13 cellular contexts compared by ENCODE assay signal in genomic region chr2:127641846-127642510, GRCh38. TPM values are rescaled to one million over a fixed set of nuclear protein-coding genes. Genes with fewer than 3 reads are reported as not detected.
DNase-seq lines count a peak whose midpoint lies in the region; ATAC-seq, FAIRE-seq and TF ChIP-seq lines count a peak whose summit lies in the region.
"Had no signal": no experiment of that assay in that cellular context is flagged by ENCODE, and none has a peak within 500 bp of the region (broad histone marks: within the 10 kb centered on the region; RNA-seq: fewer than 3 reads in every experiment).

No MANE protein-coding gene starts in this region.

- H3K4me1 ChIP-seq in K562 (replicated peaks in 1 of 2; ENCODE audit: control insufficient read depth in 2 of 2, insufficient read depth in 2 of 2, low read length in 2 of 2): peaks cover 13 to 67% of the 10 kb centered on the region in 2 experiments
- no peaks in the 10 kb centered on the region for H3K4me1 ChIP-seq in HAP-1

- H3K9me3 ChIP-seq in K562 (replicated peaks; ENCODE audit: control insufficient read depth, insufficient read depth, low read depth, low read length): no peaks in the 10 kb centered on the region
- H3K9me3 ChIP-seq in HAP-1: no peaks in the 10 kb centered on the region

- TF ChIP-seq RAD21 in K562 (CRISPR knock-in tag; conservative IDR thresholded peaks at IDR 0.05 in 1 of 2, IDR thresholded peaks at IDR 0.05 in 1 of 2): no peak

- in situ Hi-C loops in K562 (cut with MboI) (no loop called here), HAP-1 (cut with MboI; ENCODE audit: low sequenced_read_pairs) (no loop called here)

- H4K20me1 ChIP-seq in K562 (replicated peaks; ENCODE audit: control insufficient read depth, insufficient read depth, low read length): no peaks in the 10 kb centered on the region; the same call in 1 of the 2 replicates

- H3K9me1 ChIP-seq in K562 (ENCODE audit: control insufficient read depth, insufficient read depth, low read length): no peaks in the 10 kb centered on the region

- DNase-seq in H7: peak; percentile 62
- peak; percentile 58 for DNase-seq in activated CD4-positive, alpha-beta T cell treated with anti-CD3 and anti-CD28 coated beads, Interleukin-2, amount 50 U/mL, for 1 hour
- DNase-seq in K562 (ENCODE audit: extremely low read depth in 1 of 4, low spot score in 3 of 4): no peak
- peak in 2 of 3 donors; percentile 22 to 31 for DNase-seq in stimulated activated CD4-positive, alpha-beta T cell treated with anti-CD3 and anti-CD28 coated beads, TNF-alpha, amount 100 ng/mL, for 1 hour (ENCODE audit: low read depth in 3 of 3, low spot score in 1 of 3)
- DNase-seq in HAP-1 (ENCODE audit: low spot score in 2 of 2): no peak
- DNase-seq in H54 (ENCODE audit: insufficient read length, low spot score): no peak
- no peak for DNase-seq in NCI-H1105 treated with DMSO at 0.1 percent for 48 hours (lab: John Stamatoyannopoulos, UW)
- DNase-seq in GM12891 (ENCODE audit: insufficient read length, low spot score): no peak
- DNase-seq: hippocampal formation, natural killer cell, NCI-H1417 had no signal

- H3K4me3 ChIP-seq in H7 (ENCODE audit: insufficient read depth, low read depth, low read length) (no peak overlapping the region), K562 (no peak overlapping the region), HAP-1 (no peak overlapping the region)
- H3K4me3 ChIP-seq: coronary artery had no signal

- H3K27me3 ChIP-seq in H7 (ENCODE audit: control insufficient read depth, insufficient read depth, low read length) (no peaks in the 10 kb centered on the region), K562 (ENCODE audit: control insufficient read depth in 2 of 2, insufficient read depth in 2 of 2, low read length in 2 of 2) (peaks cover 26 to 40% of the 10 kb centered on the region in 2 experiments), HAP-1 (ENCODE audit: low read depth) (no peaks in the 10 kb centered on the region)

- no peak overlapping the region for H3K4me2 ChIP-seq in K562 (ENCODE audit: insufficient read depth, low read length)

- no peaks in the 10 kb centered on the region for H3K79me2 ChIP-seq in K562 (ENCODE audit: control insufficient read depth, insufficient read depth, low read length)

- no TSS peak for BruUV-seq in K562 (replicated peaks; lab: Mats Ljungman, UMichigan)

- WGBS in K562 (ENCODE audit: insufficient coverage, low coverage, missing lambda C conversion rate): 13% methylated on average over 16 of the region's 25 CpGs

- CTCF ChIA-PET in K562 (lab: Yijun Ruan, JAX; ENCODE audit: low intra/inter-chr PET ratio): no interaction called here

- TF ChIP-seq CTCF in K562 (IDR thresholded peaks at IDR 0.05 in 2 of 3, conservative IDR thresholded peaks at IDR 0.05 in 1 of 3; ENCODE audit: insufficient read depth in 2 of 3, low read depth in 1 of 3, low read length in 3 of 3): no peak

- 0 out of 4 replicates have a peak overlapping the region, but pooled peaks of 1 of the 2 experiments have one; percentile 13 for H3K9ac ChIP-seq in K562 (ENCODE audit: insufficient read depth in 1 of 2, low read depth in 2 of 2, low read length in 2 of 2)

- H2AFZ ChIP-seq in K562 (ENCODE audit: low read depth, low read length): no peak overlapping the region

- POLR2A ChIA-PET in K562 (lab: Yijun Ruan, JAX): interaction anchor here (0.5 to 1.0 kb wide), 4 partner anchors 13 to 250 kb away, joined by 3 to 4 read pairs (median 3); no protein-coding TSS in a partner anchor

- TF ChIP-seq POLR2A in K562 (conservative IDR thresholded peaks at IDR 0.05) (no peak), H54 (IDR thresholded peaks at IDR 0.05; ENCODE audit: low read depth, low read length) (no peak), GM12891 (IDR thresholded peaks at IDR 0.05; ENCODE audit: low read depth, low read length) (no peak)

- no peak overlapping the region for H3K27ac ChIP-seq in K562 (ENCODE audit: extremely low read depth, low read depth, low read length)

- H3K36me3 ChIP-seq in H7 (replicated peaks; ENCODE audit: control insufficient read depth, insufficient read depth, low read length) (no peaks in the 10 kb centered on the region), K562 (ENCODE audit: control insufficient read depth, insufficient read depth, low read length) (no peaks in the 10 kb centered on the region), HAP-1 (replicated peaks) (no peaks in the 10 kb centered on the region)

- ATAC-seq in K562: no peak

- TF ChIP-seq EP300 in K562 (IDR thresholded peaks at IDR 0.05; ENCODE audit: low read length): no peak

- intact Hi-C loops in K562 (cut with micrococcal nuclease): no loop called here

- FAIRE-seq in K562 (lab: Jason Lieb, UNC): no peak
- no peak for FAIRE-seq in H54 (lab: Jason Lieb, UNC)
- FAIRE-seq in GM12891 (lab: Jason Lieb, UNC): no peak
- FAIRE-seq: GM12892 had no signal

TF ChIP-seq in K562, 482 proteins besides CTCF, POLR2A, EP300 and RAD21 (continues in another document):
- no peak for TF ChIP-seq RB1 (IDR thresholded peaks at IDR 0.05; ENCODE audit: low read depth)

TF ChIP-seq in GM12891, 5 proteins besides CTCF, POLR2A, EP300 and RAD21:
- TF ChIP-seq TAF1 (IDR thresholded peaks at IDR 0.05; ENCODE audit: low read depth, low read length) (no peak), SPI1 (IDR thresholded peaks at IDR 0.05; ENCODE audit: low read depth, low read length) (no peak)
TF ChIP-seq in GM12891: peak in this region for 0.

RNA-seq across cellular contexts. Expression of gene GPR17, which starts 4.0 kb away (rescaled TPM):
- not detected in 2 replicates for total RNA-seq in H7 (2014; rRNA removed; shearing (Covaris generic))
- not detected in 2 replicates for total RNA-seq in K562 (2011; cell fraction: chromatin; rRNA removed; ENCODE audit: low replicate concordance)
- total RNA-seq in K562 (2011; cell fraction: nucleolus; rRNA removed): not detected in 2 replicates
- total RNA-seq in K562 (2011; cell fraction: nucleoplasm; rRNA removed): not detected in 2 replicates
- total RNA-seq in K562 (2014; rRNA removed) (not detected in 2 replicates), K562 (2014; rRNA removed; fragmentation: Illumina TruSeq; extraction: Trizol) (not detected in 2 replicates), K562 (2015; rRNA removed; fragmentation: Illumina TruSeq; extraction: Trizol) (not detected in 2 replicates), K562 (2021) (not detected in 2 replicates)
- polyA plus RNA-seq in K562 (2011; rRNA removed) (not detected in 2 replicates), K562 (2014; fragmentation: Illumina TruSeq; extraction: Trizol) (not detected in 2 replicates), K562 (2014; fragmentation: Nextera tagmentation; extraction: Ambion mirVana) (not detected), K562 (2014; rRNA removed) (not detected in 2 replicates)
- polyA plus RNA-seq in K562 (2011; cell fraction: cytosol; rRNA removed): not detected in 2 replicates
- polyA plus RNA-seq in K562 (2011; cell fraction: nucleus; rRNA removed): not detected in 2 replicates
- not detected in 2 replicates for polyA plus RNA-seq in K562 (2012)
- polyA minus RNA-seq in K562 (2011; rRNA and poly(A)+ RNA removed): not detected in 2 replicates
- polyA minus RNA-seq in K562 (2011; cell fraction: cytosol; rRNA and poly(A)+ RNA removed): not detected in 2 replicates
- polyA minus RNA-seq in K562 (2011; cell fraction: nucleus; rRNA and poly(A)+ RNA removed): not detected in 2 replicates
- polyA plus RNA-seq in GM12891 (2012; ENCODE audit: low read depth, missing spikeins): not detected
- total RNA-seq: natural killer cell had no signal

RNA-seq across cellular contexts. Expression of gene LIMS2, which starts 33.4 kb away (rescaled TPM):
- total RNA-seq in H7 (2014; rRNA removed; shearing (Covaris generic)): 0.33 and 1.4 TPM in 2 replicates
- total RNA-seq in K562 (2011; cell fraction: chromatin; rRNA removed; ENCODE audit: low replicate concordance): not detected in 2 replicates
- total RNA-seq in K562 (2011; cell fraction: nucleolus; rRNA removed): not detected in 2 replicates
- total RNA-seq in K562 (2011; cell fraction: nucleoplasm; rRNA removed): not detected in 2 replicates
- total RNA-seq in K562 (2014; rRNA removed) (not detected in 2 replicates), K562 (2014; rRNA removed; fragmentation: Illumina TruSeq; extraction: Trizol) (not detected in 2 replicates), K562 (2015; rRNA removed; fragmentation: Illumina TruSeq; extraction: Trizol) (not detected in 2 replicates), K562 (2021) (0.11 and 0.22 TPM in 2 replicates)
- polyA plus RNA-seq in K562 (2011; rRNA removed) (0.04 TPM in 1 of 2 replicates, not detected in the other), K562 (2014; fragmentation: Illumina TruSeq; extraction: Trizol) (not detected in 2 replicates), K562 (2014; fragmentation: Nextera tagmentation; extraction: Ambion mirVana) (not detected), K562 (2014; rRNA removed) (not detected in 2 replicates)
- not detected in 2 replicates for polyA plus RNA-seq in K562 (2011; cell fraction: cytosol; rRNA removed)
- not detected in 2 replicates for polyA plus RNA-seq in K562 (2011; cell fraction: nucleus; rRNA removed)
- 0.08 TPM in 2 replicates for polyA plus RNA-seq in K562 (2012)
- polyA minus RNA-seq in K562 (2011; rRNA and poly(A)+ RNA removed): not detected in 2 replicates
- not detected in 2 replicates for polyA minus RNA-seq in K562 (2011; cell fraction: cytosol; rRNA and poly(A)+ RNA removed)
- polyA minus RNA-seq in K562 (2011; cell fraction: nucleus; rRNA and poly(A)+ RNA removed): not detected in 2 replicates
- 1.5 TPM for polyA plus RNA-seq in GM12891 (2012; ENCODE audit: low read depth, missing spikeins)

RNA-seq across cellular contexts. Expression of gene SFT2D3, which starts 59.3 kb away (rescaled TPM):
- total RNA-seq in H7 (2014; rRNA removed; shearing (Covaris generic)): 10.5 and 13.4 TPM in 2 replicates
- total RNA-seq in K562 (2011; cell fraction: chromatin; rRNA removed; ENCODE audit: low replicate concordance): 11.0 and 11.3 TPM in 2 replicates
- total RNA-seq in K562 (2011; cell fraction: nucleolus; rRNA removed): 15.0 and 17.7 TPM in 2 replicates
- 14.9 and 19.2 TPM in 2 replicates for total RNA-seq in K562 (2011; cell fraction: nucleoplasm; rRNA removed)
- 8.9 and 12.1 TPM in 2 replicates for total RNA-seq in K562 (2014; rRNA removed)
- 7.7 and 9.1 TPM in 2 replicates for total RNA-seq in K562 (2014; rRNA removed; fragmentation: Illumina TruSeq; extraction: Trizol)
- 6.3 and 7.5 TPM in 2 replicates for total RNA-seq in K562 (2015; rRNA removed; fragmentation: Illumina TruSeq; extraction: Trizol)
- 8.8 and 9.9 TPM in 2 replicates for total RNA-seq in K562 (2021)
- 9.1 and 9.2 TPM in 2 replicates for polyA plus RNA-seq in K562 (2011; rRNA removed)
- 9.0 and 10.1 TPM in 2 replicates for polyA plus RNA-seq in K562 (2011; cell fraction: cytosol; rRNA removed)
- polyA plus RNA-seq in K562 (2011; cell fraction: nucleus; rRNA removed): 4.7 and 5.3 TPM in 2 replicates
- 0.12 TPM in 1 of 2 replicates, not detected in the other for polyA plus RNA-seq in K562 (2012)
- polyA plus RNA-seq in K562 (2014; fragmentation: Illumina TruSeq; extraction: Trizol): 7.7 and 8.9 TPM in 2 replicates
- polyA plus RNA-seq in K562 (2014; fragmentation: Nextera tagmentation; extraction: Ambion mirVana): not detected
- 9.6 and 11.6 TPM in 2 replicates for polyA plus RNA-seq in K562 (2014; rRNA removed)
- 7.0 and 7.3 TPM in 2 replicates for polyA minus RNA-seq in K562 (2011; rRNA and poly(A)+ RNA removed)
- 3.8 and 4.8 TPM in 2 replicates for polyA minus RNA-seq in K562 (2011; cell fraction: cytosol; rRNA and poly(A)+ RNA removed)
- polyA minus RNA-seq in K562 (2011; cell fraction: nucleus; rRNA and poly(A)+ RNA removed): 7.0 and 9.7 TPM in 2 replicates
- polyA plus RNA-seq in GM12891 (2012; ENCODE audit: low read depth, missing spikeins): not detected

Comparison
In these comparisons a context has a peak if more than half of its experiments do, and no peak if none do; other contexts are left out.
1. DNase-seq: peak in H7 (single experiment), activated CD4-positive, alpha-beta T cell treated with anti-CD3 and anti-CD28 coated beads, Interleukin-2, amount 50 U/mL, for 1 hour (single experiment) and stimulated activated CD4-positive, alpha-beta T cell treated with anti-CD3 and anti-CD28 coated beads, TNF-alpha, amount 100 ng/mL, for 1 hour (2 of 3); none in K562 (0 of 4), HAP-1 (0 of 2), H54 (single experiment), NCI-H1105 treated with DMSO at 0.1 percent for 48 hours (single experiment) and GM12891 (single experiment).